8 cellular contexts compared by ENCODE assay signal in the genomic region with DNA sequence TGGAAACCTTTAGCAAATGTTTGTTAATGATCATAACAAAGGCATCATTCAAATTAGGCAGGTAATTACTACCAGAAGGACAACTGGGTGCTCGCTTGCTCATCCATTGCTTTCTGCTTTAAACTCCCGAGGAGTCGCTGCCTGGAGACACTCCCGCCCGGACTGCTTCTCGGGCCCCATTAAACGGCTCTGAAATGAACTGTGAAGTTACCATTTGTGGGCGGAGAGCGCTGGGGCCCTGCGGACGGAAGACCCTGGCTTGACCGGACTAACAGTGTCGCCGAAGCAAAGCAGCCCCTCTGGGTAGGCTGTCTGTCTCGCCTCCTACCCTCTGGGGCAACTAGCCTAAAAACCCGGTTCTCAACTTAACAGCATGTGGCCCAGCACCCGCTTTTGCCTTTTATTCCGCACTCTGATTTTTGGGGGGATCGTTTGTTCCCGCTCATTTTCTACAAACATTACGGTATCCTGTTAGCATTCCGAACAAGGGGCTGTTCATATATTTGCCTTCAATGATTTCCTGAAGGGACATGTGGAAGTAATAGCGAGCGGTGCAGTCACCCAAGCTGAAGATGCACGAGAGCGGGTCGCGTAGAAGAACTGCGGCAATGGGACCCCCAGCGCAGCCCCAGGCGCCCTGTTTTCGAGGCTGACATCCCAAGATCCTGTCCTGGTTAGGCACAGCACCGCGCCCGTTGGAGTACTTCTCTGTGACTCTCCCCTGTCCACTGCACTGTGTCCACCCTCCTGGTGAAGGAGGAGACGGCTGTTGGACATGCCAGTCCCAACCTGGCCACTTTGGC. TPM values are rescaled to one million over a fixed set of nuclear protein-coding genes. Genes with fewer than 3 reads are reported as not detected.
DNase-seq lines count a peak whose midpoint lies in the region; ATAC-seq and TF ChIP-seq lines count a peak whose summit lies in the region.

No MANE protein-coding gene starts in this region.

- ATAC-seq in HG03108 (IDR thresholded peaks at IDR 0.05; ENCODE audit: unreplicated experiment) (no peak), HG03097 (IDR thresholded peaks at IDR 0.05; ENCODE audit: low FRiP score, unreplicated experiment) (no peak)

- H3K9me3 Mint-ChIP-seq in activated naive CD4-positive, alpha-beta T cell treated with anti-CD3 and anti-CD28 coated beads, Interleukin-2, amount 10 ng/mL, durations not matched to agents 7 days and 5 days: no peaks in the 10 kb centered on the region
- H3K9me3 Mint-ChIP-seq in mesothelial cell of epicardium: no peaks in the 10 kb centered on the region

- no peak for TF ChIP-seq CTCF in mesothelial cell of epicardium (IDR thresholded peaks at IDR 0.05; ENCODE audit: unreplicated experiment)

- DNase-seq in activated naive CD4-positive, alpha-beta T cell treated with anti-CD3 and anti-CD28 coated beads, Interleukin-2, amount 10 ng/mL, durations not matched to agents 7 days and 5 days: no peak
- DNase-seq in activated naive CD4-positive, alpha-beta T cell treated with Interleukin-2 at 50 U/mL for 16 hours: no peak
- peak; percentile 54 for DNase-seq in RKO (ENCODE audit: low spot score)
- DNase-seq in ecto neural progenitor cell (ENCODE audit: low spot score): peak; percentile 83
- peak in 1 of 2 experiments; percentile 52 for DNase-seq in mesothelial cell of epicardium (ENCODE audit: low spot score in 2 of 2, unreplicated experiment in 2 of 2)
- no peak for DNase-seq in NCI-H2171 treated with DMSO at 0.1 percent for 48 hours (lab: John Stamatoyannopoulos, UW)

- H3K4me3 Mint-ChIP-seq in activated naive CD4-positive, alpha-beta T cell treated with anti-CD3 and anti-CD28 coated beads, Interleukin-2, amount 10 ng/mL, durations not matched to agents 7 days and 5 days: peak overlapping the region; percentile 13
- H3K4me3 Mint-ChIP-seq in mesothelial cell of epicardium: peak overlapping the region; percentile 80

- CTCF ChIA-PET in activated naive CD4-positive, alpha-beta T cell treated with anti-CD3 and anti-CD28 coated beads, Interleukin-2, amount 10 ng/mL, durations not matched to agents 7 days and 5 days (lab: Charles Lee): interaction anchor here (0.9 to 2.7 kb wide), 3 partner anchors 91 to 319 kb away, joined by 4 to 20 read pairs (median 4); no protein-coding TSS in a partner anchor

- peak overlapping the region; percentile 72 for H3K27ac Mint-ChIP-seq in activated naive CD4-positive, alpha-beta T cell treated with anti-CD3 and anti-CD28 coated beads, Interleukin-2, amount 10 ng/mL, durations not matched to agents 7 days and 5 days
- peak overlapping the region; percentile 87 for H3K27ac Mint-ChIP-seq in mesothelial cell of epicardium

- H3K36me3 Mint-ChIP-seq in activated naive CD4-positive, alpha-beta T cell treated with anti-CD3 and anti-CD28 coated beads, Interleukin-2, amount 10 ng/mL, durations not matched to agents 7 days and 5 days: peaks cover 2% of the 10 kb centered on the region
- H3K36me3 Mint-ChIP-seq in mesothelial cell of epicardium: no peaks in the 10 kb centered on the region

- H3K4me1 Mint-ChIP-seq in activated naive CD4-positive, alpha-beta T cell treated with anti-CD3 and anti-CD28 coated beads, Interleukin-2, amount 10 ng/mL, durations not matched to agents 7 days and 5 days: peaks cover 36% of the 10 kb centered on the region
- H3K4me1 Mint-ChIP-seq in mesothelial cell of epicardium: peaks cover 53% of the 10 kb centered on the region

- H3K27me3 Mint-ChIP-seq in activated naive CD4-positive, alpha-beta T cell treated with anti-CD3 and anti-CD28 coated beads, Interleukin-2, amount 10 ng/mL, durations not matched to agents 7 days and 5 days: peaks cover 99% of the 10 kb centered on the region
- H3K27me3 Mint-ChIP-seq in mesothelial cell of epicardium (ENCODE audit: low read depth): peaks cover 97% of the 10 kb centered on the region

RNA-seq across cellular contexts. Expression of gene PDGFRA, which starts 1.6 kb away (rescaled TPM):
- 94.4 to 105 TPM (median 100 TPM) in 3 replicates for total RNA-seq in mesothelial cell of epicardium

Comparison
In these comparisons a context has a peak if more than half of its experiments do, and no peak if none do; other contexts are left out.
1. DNase-seq: peak in RKO (single experiment) and ecto neural progenitor cell (single experiment); none in activated naive CD4-positive, alpha-beta T cell treated with anti-CD3 and anti-CD28 coated beads, Interleukin-2, amount 10 ng/mL, durations not matched to agents 7 days and 5 days (single experiment), activated naive CD4-positive, alpha-beta T cell treated with Interleukin-2 at 50 U/mL for 16 hours (single experiment) and NCI-H2171 treated with DMSO at 0.1 percent for 48 hours (single experiment).